24 cellular contexts compared by ENCODE assay signal in genomic region chr1:97010865-97011264, GRCh38.
"Had no signal": no experiment of that assay in that cellular context is flagged by ENCODE, and none has a peak within 500 bp of the region (broad histone marks: within the 10 kb centered on the region; RNA-seq: fewer than 3 reads in every experiment).

No MANE protein-coding gene starts in this region.

- DNase-seq: colonic mucosa; effector CD8-positive, alpha-beta T cell; endodermal cell; foreskin melanocyte; glutamatergic neuron; heart right ventricle; hippocampal formation; left cardiac atrium; left lung; mesendoderm; midbrain; naive thymus-derived CD4-positive, alpha-beta T cell; nephron progenitor cell; nucleus accumbens; right cardiac atrium; sigmoid colon; stimulated activated CD4-positive, alpha-beta T cell treated with anti-CD3 and anti-CD28 coated beads, Interleukin-2, amount 100 ng/mL, for 24 hours; stimulated activated CD4-positive, alpha-beta T cell treated with anti-CD3 and anti-CD28 coated beads, Interleukin-4, amount 100 ng/mL, for 24 hours; stimulated activated naive CD4-positive, alpha-beta T cell treated with Interleukin-2 at 50 U/mL for 16 hours; stomach; thyroid gland had no signal

- H3K27me3 ChIP-seq: colonic mucosa, esophagus muscularis mucosa, heart right ventricle, left lung, sigmoid colon, stomach, thyroid gland had no signal

- ATAC-seq: heart right ventricle; left cardiac atrium; left lung; naive thymus-derived CD4-positive, alpha-beta T cell; right cardiac atrium; stimulated activated effector memory CD8-positive, alpha-beta T cell treated with anti-CD3 and anti-CD28 coated beads, Interleukin-12 subunit alpha, Interleukin-12 subunit beta, amount 100 ng/mL, for 72 hours had no signal

- H3K9me3 ChIP-seq: colonic mucosa, esophagus muscularis mucosa, heart right ventricle, left lung, prostate gland, sigmoid colon, stomach, thyroid gland had no signal

- H3K4me1 ChIP-seq: colonic mucosa, esophagus muscularis mucosa, left lung, prostate gland, stomach, thyroid gland had no signal

- H3K36me3 ChIP-seq: colonic mucosa, esophagus muscularis mucosa, heart right ventricle, left lung, prostate gland, sigmoid colon, stomach, thyroid gland had no signal

- H3K27ac ChIP-seq: colonic mucosa, esophagus muscularis mucosa, heart right ventricle, left lung, prostate gland, sigmoid colon, stomach, thyroid gland had no signal

- H3K4me3 ChIP-seq: colonic mucosa, esophagus muscularis mucosa, heart right ventricle, left lung, prostate gland, sigmoid colon, stomach, thyroid gland had no signal
